In genomic region chr3:47661121-47661752, GRCh38 we compare ENCODE assay signal across 13 cellular contexts.
DNase-seq lines count a peak whose midpoint lies in the region; ATAC-seq, FAIRE-seq and TF ChIP-seq lines count a peak whose summit lies in the region.
"Had no signal": no experiment of that assay in that cellular context is flagged by ENCODE, and none has a peak within 500 bp of the region (broad histone marks: within the 10 kb centered on the region; RNA-seq: fewer than 3 reads in every experiment).

No MANE protein-coding gene starts in this region.

- H3K36me3 ChIP-seq in PC-3 (ENCODE audit: low read depth, low read length): peaks cover 29% of the 10 kb centered on the region
- peaks cover 0 to 7% (median 0%) of the 10 kb centered on the region in 3 donors for H3K36me3 ChIP-seq in pancreas

- H3F3A ChIP-seq in PC-3 (ENCODE audit: low read length, unreplicated experiment): no peaks in the 10 kb centered on the region

- DNase-seq in D341Med (ENCODE audit: low spot score) (peak; percentile 30), PC-3 (peak; percentile 73), dorsolateral prefrontal cortex (peak in 8 of 10 donors; percentile 14 to 79 (median 66)), pancreas (peak; percentile 38 to 74 (median 62)), NOMO-1 treated with dmso at 0.1 percent for 144 hours (lab: John Stamatoyannopoulos, UW; ENCODE audit: unreplicated experiment) (no peak), OCI-M1 (lab: John Stamatoyannopoulos, UW) (no peak), NCI-H1930 (lab: John Stamatoyannopoulos, UW) (no peak)
- DNase-seq: activated CD4-positive, alpha-beta T cell treated with anti-CD3 and anti-CD28 coated beads for 36 hours; midbrain; spleen; stimulated activated naive B cell treated with anti-CD40 and anti-IgM and Interleukin-4, amounts not matched to agents 10 μg/mL and 1 μg/mL and 100 μg/mL, for 72 hours had no signal

- intact Hi-C loops in PC-3 (cut with micrococcal nuclease) (loop anchor here (2.0 to 10.0 kb wide), 3 partner anchors 49 to 138 kb away; partner anchors contain the start of gene SMARCC1), dorsolateral prefrontal cortex (cut with DNase I) (loop anchor here in 1 of 2 donors (10.0 kb wide), 1 partner anchor 136 kb away; no protein-coding TSS in a partner anchor), pancreas (cut with DNase I) (no loop called here)

- ATAC-seq in PC-3 (peak; percentile 99), pancreas (peak; percentile 94 to 96 (median 94)), GM21723 (IDR thresholded peaks at IDR 0.05; ENCODE audit: unreplicated experiment) (no peak)
- ATAC-seq: activated CD4-positive, alpha-beta T cell treated with anti-CD3 and anti-CD28 coated beads for 36 hours; stimulated activated naive B cell treated with anti-CD40 and anti-IgM and Interleukin-4, amounts not matched to agents 10 μg/mL and 1 μg/mL and 100 μg/mL, for 72 hours had no signal

- TF ChIP-seq CTCF in PC-3 (conservative IDR thresholded peaks at IDR 0.05; ENCODE audit: low read depth, low read length) (no peak), dorsolateral prefrontal cortex (IDR thresholded peaks at IDR 0.05 in 54 of 56, conservative IDR thresholded peaks at IDR 0.05 in 2 of 56; ENCODE audit: low read depth in 1 of 56, partially characterized antibody in 56 of 56) (no peak), pancreas (IDR thresholded peaks at IDR 0.05) (no peak)

- POLR2A ChIA-PET in PC-3 (lab: Charles Lee; ENCODE audit: unreplicated experiment): interaction anchor here (0.5 to 0.7 kb wide), 3 partner anchors 36 to 119 kb away, joined by 3 to 7 read pairs (median 4); no protein-coding TSS in a partner anchor

- H3K4me1 ChIP-seq in PC-3 (ENCODE audit: insufficient read depth, low read length) (peaks cover 13% of the 10 kb centered on the region), pancreas (peaks cover 0 to 7% (median 4%) of the 10 kb centered on the region in 3 donors)
- H3K4me1 ChIP-seq: spleen had no signal

- H3K4me2 ChIP-seq in PC-3 (ENCODE audit: low read length): peak overlapping the region; percentile 14

- no peaks in the 10 kb centered on the region for H3K27me3 ChIP-seq in PC-3 (ENCODE audit: low read length)
- H3K27me3 ChIP-seq in dorsolateral prefrontal cortex: no peaks in the 10 kb centered on the region
- H3K27me3 ChIP-seq in pancreas: no peaks in the 10 kb centered on the region
- H3K27me3 ChIP-seq: spleen had no signal

- CTCF ChIA-PET in PC-3 (lab: Charles Lee): interaction anchor here (0.6 to 1.0 kb wide), 4 partner anchors 31 to 740 kb away, joined by 3 to 9 read pairs (median 4); no protein-coding TSS in a partner anchor

- H3K9me3 ChIP-seq in PC-3 (ENCODE audit: low read length) (no peaks in the 10 kb centered on the region), pancreas (no peaks in the 10 kb centered on the region)

- H3K27ac ChIP-seq in PC-3 (ENCODE audit: low read length): peak overlapping the region; percentile 28
- H3K27ac ChIP-seq in dorsolateral prefrontal cortex: peak overlapping the region in 46 of 59 donors; percentile 2 to 75 (median 31)
- no peak overlapping the region for H3K27ac ChIP-seq in pancreas
- H3K27ac ChIP-seq: HL-60, spleen had no signal

- H4K20me1 ChIP-seq in PC-3 (ENCODE audit: low read length): no peaks in the 10 kb centered on the region

- no peak overlapping the region for H3K4me3 ChIP-seq in PC-3 (ENCODE audit: low read length)
- peak overlapping the region in 1 of 59 donors; percentile 7 for H3K4me3 ChIP-seq in dorsolateral prefrontal cortex
- no peak overlapping the region for H3K4me3 ChIP-seq in pancreas
- H3K4me3 ChIP-seq: spleen had no signal

- no peak overlapping the region for H2AFZ ChIP-seq in PC-3 (ENCODE audit: low read length)

- H3K9ac ChIP-seq in PC-3 (ENCODE audit: low read length): no peak overlapping the region

- FAIRE-seq in pancreas (lab: Jason Lieb, UNC): no peak

- no TSS peak for BruUV-seq in PC-3 (replicated peaks; lab: Mats Ljungman, UMichigan)

- H3K79me2 ChIP-seq in PC-3 (ENCODE audit: low read length): peaks cover 23% of the 10 kb centered on the region; the same call in 1 of the 2 replicates

- no peaks in the 10 kb centered on the region for H3K9me2 ChIP-seq in PC-3 (replicated peaks; ENCODE audit: low read length)

- 25 to 43% methylated on average over 5 of the region's 5 CpGs for WGBS in pancreas, 2 donors

Comparison
In these comparisons a context has a peak if more than half of its experiments do, and no peak if none do; other contexts are left out.
1. DNase-seq: peak in D341Med (single experiment), PC-3 (single experiment), dorsolateral prefrontal cortex (8 of 10) and pancreas (6 of 6); none in NOMO-1 treated with dmso at 0.1 percent for 144 hours (single experiment), OCI-M1 (single experiment) and NCI-H1930 (0 of 2).
2. H3K27ac ChIP-seq: peak in PC-3 (single experiment) and dorsolateral prefrontal cortex (46 of 59); none in pancreas (0 of 4).